Comparison of ENCODE assay signal across 17 cellular contexts in the genomic region with DNA sequence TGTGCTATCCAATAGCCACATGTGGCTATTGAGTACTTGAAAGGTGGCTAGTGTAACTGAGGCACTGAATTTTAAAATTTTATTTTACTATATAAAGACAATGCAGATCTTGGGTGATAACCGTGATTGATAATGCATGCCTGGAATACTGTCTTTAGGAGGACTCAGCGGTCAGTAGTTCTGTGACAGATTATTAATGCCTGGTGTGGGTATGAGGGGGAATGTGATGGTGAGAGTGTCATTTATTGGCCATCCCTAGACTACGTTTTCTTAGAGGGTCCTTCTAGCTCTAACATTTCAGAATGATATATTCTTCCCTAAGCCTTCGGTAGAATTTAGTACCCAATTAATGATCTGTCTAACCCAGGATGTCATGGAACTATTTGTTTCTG.
DNase-seq lines count a peak whose midpoint lies in the region; ATAC-seq and TF ChIP-seq lines count a peak whose summit lies in the region.
"Had no signal": no experiment of that assay in that cellular context is flagged by ENCODE, and none has a peak within 500 bp of the region (broad histone marks: within the 10 kb centered on the region; RNA-seq: fewer than 3 reads in every experiment).

No MANE protein-coding gene starts in this region.

- no peaks in the 10 kb centered on the region for H3K9me3 ChIP-seq in BLaER1
- H3K9me3 ChIP-seq: BE2C, gastrocnemius medialis, SJCRH30, tibial artery had no signal

- H4K20me1 ChIP-seq in BLaER1 = no peaks in the 10 kb centered on the region

- no peaks in the 10 kb centered on the region for H3K27me3 ChIP-seq in BLaER1
- H3K27me3 ChIP-seq: BE2C, breast epithelium, gastrocnemius medialis, left lung, SJCRH30, tibial artery had no signal

- BruUV-seq in Calu3 (replicated peaks; lab: Mats Ljungman, UMichigan) = no TSS peak

- POLR2A ChIA-PET in activated CD8-positive, alpha-beta T cell treated with anti-CD3 and anti-CD28 coated beads, Interleukin-2, amount 10 ng/mL, durations not matched to agents 7 days and 5 days (lab: Charles Lee) = no interaction called here

- peak overlapping the region; percentile 13 for H3K27ac Mint-ChIP-seq in Calu3 (ENCODE audit: unreplicated experiment)
- H3K27ac Mint-ChIP-seq in activated CD8-positive, alpha-beta T cell treated with anti-CD3 and anti-CD28 coated beads, Interleukin-2, amount 10 ng/mL, durations not matched to agents 7 days and 5 days = peak overlapping the region; percentile 56

- H3K4me2 ChIP-seq in BLaER1 = peak overlapping the region; percentile 54
- H3K4me2 ChIP-seq: PC-9 had no signal

- H3K9me3 Mint-ChIP-seq in Calu3 (ENCODE audit: low read depth, unreplicated experiment) = peaks cover 3% of the 10 kb centered on the region
- H3K9me3 Mint-ChIP-seq in activated CD8-positive, alpha-beta T cell treated with anti-CD3 and anti-CD28 coated beads, Interleukin-2, amount 10 ng/mL, durations not matched to agents 7 days and 5 days (ENCODE audit: insufficient read depth) = no peaks in the 10 kb centered on the region

- peaks cover 36% of the 10 kb centered on the region for H3K4me1 Mint-ChIP-seq in Calu3 (ENCODE audit: low read depth, unreplicated experiment)
- H3K4me1 Mint-ChIP-seq in activated CD8-positive, alpha-beta T cell treated with anti-CD3 and anti-CD28 coated beads, Interleukin-2, amount 10 ng/mL, durations not matched to agents 7 days and 5 days (ENCODE audit: low read depth) = peaks cover 18% of the 10 kb centered on the region

- peaks cover 19% of the 10 kb centered on the region for H3K4me1 ChIP-seq in BLaER1
- H3K4me1 ChIP-seq: BE2C, breast epithelium, gastrocnemius medialis, left lung, SJCRH30 had no signal

- no peak overlapping the region for H3K27ac ChIP-seq in BLaER1
- H3K27ac ChIP-seq: breast epithelium, gastrocnemius medialis, left lung, PC-9, SJCRH30, tibial artery had no signal

- H3K36me3 ChIP-seq in BLaER1 = no peaks in the 10 kb centered on the region
- H3K36me3 ChIP-seq: BE2C, breast epithelium, gastrocnemius medialis, left lung, SJCRH30, tibial artery had no signal

- CTCF ChIA-PET in Calu3 (lab: Charles Lee) = no interaction called here
- CTCF ChIA-PET in activated CD8-positive, alpha-beta T cell treated with anti-CD3 and anti-CD28 coated beads, Interleukin-2, amount 10 ng/mL, durations not matched to agents 7 days and 5 days (lab: Charles Lee) = interaction anchor here (1.0 to 1.8 kb wide), 3 partner anchors 72 to 157 kb away, joined by 3 to 5 read pairs (median 3); no protein-coding TSS in a partner anchor

- H3K36me3 Mint-ChIP-seq in Calu3 (ENCODE audit: insufficient read depth, unreplicated experiment) = peaks cover 4% of the 10 kb centered on the region
- H3K36me3 Mint-ChIP-seq in activated CD8-positive, alpha-beta T cell treated with anti-CD3 and anti-CD28 coated beads, Interleukin-2, amount 10 ng/mL, durations not matched to agents 7 days and 5 days (ENCODE audit: low read depth) = peaks cover 6% of the 10 kb centered on the region

- intact Hi-C loops in Calu3 (cut with micrococcal nuclease; ENCODE audit: unreplicated experiment) = no loop called here

- H3K9ac ChIP-seq in BLaER1 = no peak overlapping the region

- no peak for ATAC-seq in activated CD8-positive, alpha-beta T cell treated with anti-CD3 and anti-CD28 coated beads, Interleukin-2, amount 10 ng/mL, durations not matched to agents 7 days and 5 days
- ATAC-seq in GM19452 (IDR thresholded peaks at IDR 0.05; ENCODE audit: unreplicated experiment) (no peak), GM21381 (IDR thresholded peaks at IDR 0.05; ENCODE audit: unreplicated experiment) (no peak)
- ATAC-seq: gastrocnemius medialis, left lung had no signal

- no peak overlapping the region for H3K4me3 ChIP-seq in BLaER1
- H3K4me3 ChIP-seq: breast epithelium, gastrocnemius medialis, left lung, PC-9, SJCRH30, tibial artery had no signal

- DNase-seq in Calu3 (no peak), glomerular endothelial cell (ENCODE audit: extremely low read depth, low read depth, low spot score) (peak; percentile 10)
- DNase-seq in activated CD8-positive, alpha-beta T cell treated with anti-CD3 and anti-CD28 coated beads, Interleukin-2, amount 10 ng/mL, durations not matched to agents 7 days and 5 days = no peak
- no peak for DNase-seq in stimulated activated CD4-positive, alpha-beta T cell treated with anti-CD3 and anti-CD28 coated beads, Interleukin-15, amount 100 ng/mL, for 24 hours
- DNase-seq: BE2C, gastrocnemius medialis, GDM1, left lung, NCI-H1105, NCI-H526 treated with DMSO at 0.1 percent for 48 hours, SJCRH30 had no signal

- no peak for TF ChIP-seq CTCF in Calu3 (IDR thresholded peaks at IDR 0.05; ENCODE audit: unreplicated experiment)

- no peak overlapping the region for H3K4me3 Mint-ChIP-seq in Calu3 (ENCODE audit: low read depth, unreplicated experiment)
- H3K4me3 Mint-ChIP-seq in activated CD8-positive, alpha-beta T cell treated with anti-CD3 and anti-CD28 coated beads, Interleukin-2, amount 10 ng/mL, durations not matched to agents 7 days and 5 days = no peak overlapping the region

- peaks cover 10% of the 10 kb centered on the region for H3K27me3 Mint-ChIP-seq in Calu3 (ENCODE audit: unreplicated experiment)
- H3K27me3 Mint-ChIP-seq in activated CD8-positive, alpha-beta T cell treated with anti-CD3 and anti-CD28 coated beads, Interleukin-2, amount 10 ng/mL, durations not matched to agents 7 days and 5 days (ENCODE audit: low read depth) = no peaks in the 10 kb centered on the region
